9 cellular contexts compared by ENCODE assay signal in genomic region chr17:77422104-77422782, GRCh38.
A peak's percentile ranks its signal among the peaks of the same experiment; 100 is the strongest.
DNase-seq lines count a peak whose midpoint lies in the region; ATAC-seq and TF ChIP-seq lines count a peak whose summit lies in the region.
"Had no signal": no experiment of that assay in that cellular context is flagged by ENCODE, and none has a peak within 500 bp of the region (broad histone marks: within the 10 kb centered on the region; RNA-seq: fewer than 3 reads in every experiment).

No MANE protein-coding gene starts in this region.

- H3K4me1 ChIP-seq in HUES6 (ENCODE audit: control insufficient read depth, insufficient read depth, low read length), result peaks cover 76% of the 10 kb centered on the region
- H3K4me1 ChIP-seq in adrenal gland (replicated peaks in 1 of 2), result peaks cover 61 to 80% of the 10 kb centered on the region in 2 donors
- H3K4me1 ChIP-seq in right lobe of liver, result peaks cover 0 to 64% (median 39%) of the 10 kb centered on the region in 4 donors
- peaks cover 87% of the 10 kb centered on the region for H3K4me1 ChIP-seq in suprapubic skin

- no peak for ATAC-seq in right lobe of liver

- H3K9ac ChIP-seq in HUES6 (ENCODE audit: low read length), result no peak overlapping the region

- DNase-seq in adrenal gland, result no peak
- no peak for DNase-seq in right lobe of liver
- DNase-seq in suprapubic skin (ENCODE audit: low spot score in 2 of 2), result no peak
- no peak for DNase-seq in DMS53 treated with DMSO at 0.1 percent for 48 hours (lab: John Stamatoyannopoulos, UW; ENCODE audit: unreplicated experiment)
- DNase-seq in LoVo (ENCODE audit: low spot score), result no peak
- DNase-seq in mucosa of gallbladder (ENCODE audit: low spot score), result no peak
- DNase-seq: Kasumi-1; stimulated activated CD8-positive, alpha-beta memory T cell treated with anti-CD3 and anti-CD28 coated beads, Interleukin-4, amount 100 ng/mL, for 48 hours had no signal

- H3K27me3 ChIP-seq in HUES6 (ENCODE audit: control insufficient read depth, insufficient read depth, low read length), result no peaks in the 10 kb centered on the region
- no peaks in the 10 kb centered on the region for H3K27me3 ChIP-seq in adrenal gland
- no peaks in the 10 kb centered on the region for H3K27me3 ChIP-seq in right lobe of liver
- no peaks in the 10 kb centered on the region for H3K27me3 ChIP-seq in suprapubic skin

- H3K27ac ChIP-seq in HUES6 (ENCODE audit: low read depth, low read length), result peak overlapping the region; percentile 8
- peak overlapping the region in 4 of 5 donors; percentile 92 to 98 (median 95) for H3K27ac ChIP-seq in adrenal gland
- H3K27ac ChIP-seq in right lobe of liver, result peak overlapping the region; percentile 69 to 79 (median 74)
- peak overlapping the region; percentile 16 for H3K27ac ChIP-seq in suprapubic skin

- H3K4me3 ChIP-seq in HUES6 (ENCODE audit: low read depth, low read length) (no peak overlapping the region), adrenal gland (no peak overlapping the region), right lobe of liver (no peak overlapping the region), suprapubic skin (no peak overlapping the region)

- H3K36me3 ChIP-seq in HUES6 (ENCODE audit: control insufficient read depth, insufficient read depth, low read length) (no peaks in the 10 kb centered on the region), adrenal gland (replicated peaks in 1 of 2) (no peaks in the 10 kb centered on the region), right lobe of liver (no peaks in the 10 kb centered on the region), suprapubic skin (no peaks in the 10 kb centered on the region)

- TF ChIP-seq CTCF in adrenal gland (IDR thresholded peaks at IDR 0.05) (no peak), right lobe of liver (IDR thresholded peaks at IDR 0.05) (no peak), suprapubic skin (IDR thresholded peaks at IDR 0.05) (no peak)

- 94% methylated on average over 10 to 18 of the region's 18 CpGs for WGBS in adrenal gland, 4 donors
- WGBS in right lobe of liver (ENCODE audit: insufficient coverage, low coverage, low lambda C conversion rate, missing lambda C conversion rate), result 100% methylated on average over 3 of the region's 18 CpGs
- WGBS in suprapubic skin, result 81% methylated on average over 11 of the region's 18 CpGs

- H3K9me3 ChIP-seq in HUES6 (ENCODE audit: control insufficient read depth, insufficient read depth, low read depth, low read length) (no peaks in the 10 kb centered on the region), adrenal gland (replicated peaks in 1 of 3) (no peaks in the 10 kb centered on the region), right lobe of liver (no peaks in the 10 kb centered on the region), suprapubic skin (no peaks in the 10 kb centered on the region)

- TF ChIP-seq EP300 in suprapubic skin (IDR thresholded peaks at IDR 0.05), result no peak

- intact Hi-C loops in adrenal gland (cut with DNase I) (no loop called here), right lobe of liver (cut with DNase I) (no loop called here)

- TF ChIP-seq POLR2A in adrenal gland (IDR thresholded peaks at IDR 0.05), result no peak
- no peak for TF ChIP-seq POLR2A in right lobe of liver (IDR thresholded peaks at IDR 0.05)
- TF ChIP-seq POLR2A in suprapubic skin (IDR thresholded peaks at IDR 0.05), result no peak

Comparison
In these comparisons a context has a peak if more than half of its experiments do, and no peak if none do; other contexts are left out.
1. H3K27ac ChIP-seq: peak in every context shown above with its lines; median percentile 95 in adrenal gland; 74 in right lobe of liver; 16 in suprapubic skin; 8 in HUES6.